In genomic region chrX:111254896-111255693, GRCh38 we compare ENCODE assay signal across 1 cellular context.
TF ChIP-seq lines count a peak whose summit lies in the region.

No MANE protein-coding gene starts in this region.

TF ChIP-seq in HCT116, 20 proteins besides CTCF, POLR2A, EP300 and RAD21 (continued from another document):
- TF ChIP-seq ZBTB33 (IDR thresholded peaks at IDR 0.05; ENCODE audit: extremely low read depth, insufficient replicate concordance, low read length) (no peak), POLR2AphosphoS5 (IDR thresholded peaks at IDR 0.05; ENCODE audit: low read depth, low read length) (no peak), EZH2 (IDR thresholded peaks at IDR 0.05) (no peak)
